In genomic region chr7:114620208-114620607, GRCh38 we compare ENCODE assay signal across 1 cellular context.
TF ChIP-seq lines count a peak whose summit lies in the region.

No MANE protein-coding gene starts in this region.

TF ChIP-seq in HEK293, 187 proteins besides CTCF, POLR2A, EP300 and RAD21 (continued from another document):
- TF ChIP-seq ZNF660 (tag by site-specific recombination; IDR thresholded peaks at IDR 0.05) (no peak; the same call in 1 of the 2 replicates), ZBTB20 (tag by site-specific recombination; IDR thresholded peaks at IDR 0.05) (peak; percentile 37; the same call in 1 of the 2 replicates), MEIS1 (CRISPR knock-in tag; IDR thresholded peaks at IDR 0.05; ENCODE audit: borderline replicate concordance) (no peak), ZXDB (tag by site-specific recombination; IDR thresholded peaks at IDR 0.05) (0 out of 2 replicates have a peak, but pooled peaks have one; percentile 41), ZNF132 (tag by site-specific recombination; IDR thresholded peaks at IDR 0.05; ENCODE audit: borderline replicate concordance) (no peak), ZNF350 (tag by site-specific recombination; IDR thresholded peaks at IDR 0.05) (no peak), ZNF629 (tag by site-specific recombination; IDR thresholded peaks at IDR 0.05) (0 out of 2 replicates have a peak, but pooled peaks have one; percentile 11), ZNF394 (tag by site-specific recombination; IDR thresholded peaks at IDR 0.05; ENCODE audit: borderline replicate concordance) (0 out of 2 replicates have a peak, but pooled peaks have one; percentile 20), IKZF3 (tag by site-specific recombination; IDR thresholded peaks at IDR 0.05) (peak; percentile 95), ZSCAN30 (tag by site-specific recombination; IDR thresholded peaks at IDR 0.05) (0 out of 2 replicates have a peak, but pooled peaks have one; percentile 28), ZNF596 (tag by site-specific recombination; IDR thresholded peaks at IDR 0.05) (0 out of 2 replicates have a peak, but pooled peaks have one; percentile 15), OSR2 (tag by site-specific recombination; IDR thresholded peaks at IDR 0.05) (peak; percentile 95), HIC1 (tag by site-specific recombination; IDR thresholded peaks at IDR 0.05) (peak; percentile 89), SP7 (tag by site-specific recombination; IDR thresholded peaks at IDR 0.05) (peak; percentile 45; the same call in 1 of the 2 replicates), WT1 (tag by site-specific recombination; IDR thresholded peaks at IDR 0.05) (peak; percentile 74), ZNF585B (tag by site-specific recombination; IDR thresholded peaks at IDR 0.05) (no peak), OVOL3 (tag by site-specific recombination; IDR thresholded peaks at IDR 0.05) (peak; percentile 46; the same call in 1 of the 2 replicates)
- TF ChIP-seq, protein P1, sequence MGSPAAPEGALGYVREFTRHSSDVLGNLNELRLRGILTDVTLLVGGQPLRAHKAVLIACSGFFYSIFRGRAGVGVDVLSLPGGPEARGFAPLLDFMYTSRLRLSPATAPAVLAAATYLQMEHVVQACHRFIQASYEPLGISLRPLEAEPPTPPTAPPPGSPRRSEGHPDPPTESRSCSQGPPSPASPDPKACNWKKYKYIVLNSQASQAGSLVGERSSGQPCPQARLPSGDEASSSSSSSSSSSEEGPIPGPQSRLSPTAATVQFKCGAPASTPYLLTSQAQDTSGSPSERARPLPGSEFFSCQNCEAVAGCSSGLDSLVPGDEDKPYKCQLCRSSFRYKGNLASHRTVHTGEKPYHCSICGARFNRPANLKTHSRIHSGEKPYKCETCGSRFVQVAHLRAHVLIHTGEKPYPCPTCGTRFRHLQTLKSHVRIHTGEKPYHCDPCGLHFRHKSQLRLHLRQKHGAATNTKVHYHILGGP (tag by site-specific recombination; IDR thresholded peaks at IDR 0.05), result peak; percentile 59
